8 cellular contexts compared by ENCODE assay signal in the genomic region with DNA sequence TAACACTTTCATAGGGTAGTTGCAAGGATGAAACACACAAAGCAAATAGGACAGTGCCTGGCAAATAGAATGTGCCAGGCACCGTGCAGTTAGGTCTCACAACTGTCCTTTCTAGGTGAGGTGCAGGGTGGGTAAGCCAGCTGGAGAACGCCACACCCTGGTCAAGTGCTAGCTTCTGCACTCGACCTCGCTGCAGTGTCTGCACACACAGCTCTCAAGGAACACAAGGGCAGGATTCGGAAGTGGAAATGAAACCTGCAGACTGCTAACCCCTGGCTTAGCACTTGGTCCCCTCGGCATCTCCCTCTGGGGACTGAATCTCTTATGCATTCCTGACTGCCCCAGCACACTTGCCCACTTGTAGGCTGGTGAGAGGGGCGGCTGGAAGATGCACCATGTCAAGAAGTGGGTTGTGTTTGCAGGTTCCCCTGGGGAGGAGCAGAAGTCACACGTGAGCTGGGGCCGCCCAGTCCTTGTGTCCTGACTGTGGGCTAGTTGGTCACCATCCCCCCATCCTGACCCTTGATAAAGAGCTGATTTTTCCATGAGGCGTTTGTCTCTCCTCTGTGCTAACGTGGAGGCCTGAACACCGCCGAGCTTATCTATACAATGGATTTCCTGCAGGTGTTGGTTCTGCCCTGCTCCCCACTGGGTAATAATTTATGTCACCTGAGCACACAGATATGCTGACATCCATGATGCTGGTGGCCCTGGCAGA.
DNase-seq lines count a peak whose midpoint lies in the region; ATAC-seq and TF ChIP-seq lines count a peak whose summit lies in the region.

No MANE protein-coding gene starts in this region.

- peak overlapping the region; percentile 59 for H3K4me3 Mint-ChIP-seq in CD8-positive, alpha-beta T cell
- H3K4me3 Mint-ChIP-seq in HFFc6 (no peak overlapping the region), Calu3 (ENCODE audit: low read depth, unreplicated experiment) (no peak overlapping the region)
- H3K4me3 Mint-ChIP-seq in activated T-cell treated with anti-CD3 and anti-CD28 coated beads, Interleukin-2, amount 50 U/mL, for 72 hours = peak overlapping the region; percentile 89 to 91

- no peaks in the 10 kb centered on the region for H3K27me3 ChIP-seq in CD8-positive, alpha-beta T cell (ENCODE audit: insufficient read depth, low read length)
- no peaks in the 10 kb centered on the region for H3K27me3 ChIP-seq in mesenchymal stem cell (ENCODE audit: control insufficient read depth in 1 of 2, insufficient read depth in 1 of 2, low read length in 2 of 2)

- H2BK5ac ChIP-seq in mesenchymal stem cell (ENCODE audit: low read depth, low read length, poor library complexity, severe bottlenecking) = no peak overlapping the region

- peaks cover under 1% of the 10 kb centered on the region for H3K36me3 Mint-ChIP-seq in CD8-positive, alpha-beta T cell
- peaks cover 38% of the 10 kb centered on the region for H3K36me3 Mint-ChIP-seq in HFFc6 (ENCODE audit: low read depth)
- peaks cover 33 to 50% of the 10 kb centered on the region in 2 donors for H3K36me3 Mint-ChIP-seq in activated T-cell treated with anti-CD3 and anti-CD28 coated beads, Interleukin-2, amount 50 U/mL, for 72 hours (ENCODE audit: insufficient read depth in 2 of 2)
- peaks cover 26% of the 10 kb centered on the region for H3K36me3 Mint-ChIP-seq in Calu3 (ENCODE audit: insufficient read depth, unreplicated experiment)

- intact Hi-C loops in CD8-positive, alpha-beta T cell (cut with DNase I, micrococcal nuclease) = loop anchor here in 1 of 2 experiments (5.0 kb wide), 1 partner anchor 42 kb away; no protein-coding TSS in a partner anchor
- intact Hi-C loops in Calu3 (cut with micrococcal nuclease; ENCODE audit: unreplicated experiment) = no loop called here

- peak overlapping the region; percentile 32 to 54 for H3K4ac ChIP-seq in mesenchymal stem cell (ENCODE audit: low read depth in 1 of 2, low read length in 2 of 2)

- no peak overlapping the region for H3K27ac ChIP-seq in CD8-positive, alpha-beta T cell (ENCODE audit: low read depth, low read length)
- no peak overlapping the region for H3K27ac ChIP-seq in mesenchymal stem cell (ENCODE audit: low read length, poor library complexity, severe bottlenecking)

- peak overlapping the region; percentile 34 to 35 for H3K18ac ChIP-seq in mesenchymal stem cell (ENCODE audit: low read depth in 1 of 2, low read length in 2 of 2)

- CTCF ChIA-PET in CD8-positive, alpha-beta T cell (lab: Charles Lee) = interaction anchor here (1.2 to 2.9 kb wide), 7 partner anchors 10 to 37 kb away, joined by 3 to 13 read pairs (median 3); no protein-coding TSS in a partner anchor
- CTCF ChIA-PET in Calu3 (lab: Charles Lee) = interaction anchor here (1.2 kb wide), 1 partner anchor 27 kb away, joined by 3 read pairs; no protein-coding TSS in a partner anchor

- WGBS in mesenchymal stem cell = 78% methylated on average over 13 of the region's 13 CpGs

- no TSS peak for BruUV-seq in Calu3 (replicated peaks; lab: Mats Ljungman, UMichigan)

- no peaks in the 10 kb centered on the region for H3K36me3 ChIP-seq in CD8-positive, alpha-beta T cell (ENCODE audit: insufficient read depth, low read length)
- peaks cover 2 to 24% of the 10 kb centered on the region in 2 experiments for H3K36me3 ChIP-seq in mesenchymal stem cell (ENCODE audit: control insufficient read depth in 1 of 2, insufficient read depth in 2 of 2, low read depth in 1 of 2, low read length in 2 of 2)

- H2BK15ac ChIP-seq in mesenchymal stem cell (ENCODE audit: low read depth, poor library complexity, severe bottlenecking) = peak overlapping the region; percentile 8

- peak overlapping the region in 1 of 2 experiments; percentile 26 for H3K23ac ChIP-seq in mesenchymal stem cell (ENCODE audit: low read length in 2 of 2)

- H3K4me3 ChIP-seq in CD8-positive, alpha-beta T cell (ENCODE audit: low read depth, low read length) = no peak overlapping the region
- no peak overlapping the region for H3K4me3 ChIP-seq in mesenchymal stem cell (ENCODE audit: insufficient read depth in 1 of 2, low read depth in 1 of 2, low read length in 2 of 2)

- H3K79me1 ChIP-seq in mesenchymal stem cell (replicated peaks; ENCODE audit: low read length, poor library complexity, severe bottlenecking) = peaks cover 36% of the 10 kb centered on the region

- H3K9me3 Mint-ChIP-seq in CD8-positive, alpha-beta T cell = no peaks in the 10 kb centered on the region
- peaks cover under 1% of the 10 kb centered on the region; the same call in 1 of the 2 replicates for H3K9me3 Mint-ChIP-seq in HFFc6
- H3K9me3 Mint-ChIP-seq in activated T-cell treated with anti-CD3 and anti-CD28 coated beads, Interleukin-2, amount 50 U/mL, for 72 hours = peaks cover 0 to 3% of the 10 kb centered on the region in 2 donors
- H3K9me3 Mint-ChIP-seq in Calu3 (ENCODE audit: low read depth, unreplicated experiment) = no peaks in the 10 kb centered on the region

- H3K9ac ChIP-seq in mesenchymal stem cell (ENCODE audit: low read length) = no peak overlapping the region

- ATAC-seq in CD8-positive, alpha-beta T cell = no peak
- peak; percentile 7 to 13 for ATAC-seq in activated T-cell treated with anti-CD3 and anti-CD28 coated beads, Interleukin-2, amount 50 U/mL, for 72 hours (replicated peaks in 1 of 2)

- H2BK120ac ChIP-seq in mesenchymal stem cell (ENCODE audit: low read depth, low read length) = no peak overlapping the region

- POLR2A ChIA-PET in CD8-positive, alpha-beta T cell (lab: Charles Lee) = interaction anchor here (1.4 to 1.5 kb wide), 2 partner anchors 24 to 25 kb away, joined by 4 to 5 read pairs; no protein-coding TSS in a partner anchor

- H2AFZ ChIP-seq in mesenchymal stem cell (ENCODE audit: low read depth, low read length) = no peak overlapping the region

- H3K4me2 ChIP-seq in mesenchymal stem cell (ENCODE audit: low read length, poor library complexity, severe bottlenecking) = no peak overlapping the region

- TF ChIP-seq CTCF in CD8-positive, alpha-beta T cell (IDR thresholded peaks at IDR 0.05) = no peak
- no peak for TF ChIP-seq CTCF in HFFc6 (IDR thresholded peaks at IDR 0.05)
- TF ChIP-seq CTCF in Calu3 (IDR thresholded peaks at IDR 0.05; ENCODE audit: unreplicated experiment) = no peak

- peak overlapping the region in 1 of 2 experiments; percentile 72 for H3K14ac ChIP-seq in mesenchymal stem cell (ENCODE audit: low read length in 2 of 2)

- peak overlapping the region; percentile 90 for H2AK5ac ChIP-seq in mesenchymal stem cell (ENCODE audit: low read length, severe bottlenecking)

- H3K27me3 Mint-ChIP-seq in CD8-positive, alpha-beta T cell (ENCODE audit: low read depth) = no peaks in the 10 kb centered on the region
- H3K27me3 Mint-ChIP-seq in HFFc6 (ENCODE audit: insufficient read depth) = no peaks in the 10 kb centered on the region; the same call in 1 of the 2 replicates
- no peaks in the 10 kb centered on the region for H3K27me3 Mint-ChIP-seq in activated T-cell treated with anti-CD3 and anti-CD28 coated beads, Interleukin-2, amount 50 U/mL, for 72 hours (ENCODE audit: low read depth)
- H3K27me3 Mint-ChIP-seq in Calu3 (ENCODE audit: unreplicated experiment) = no peaks in the 10 kb centered on the region

- H3K27ac Mint-ChIP-seq in CD8-positive, alpha-beta T cell = peak overlapping the region; percentile 85
- H3K27ac Mint-ChIP-seq in HFFc6 (peak overlapping the region; percentile 94), Calu3 (ENCODE audit: unreplicated experiment) (no peak overlapping the region)
- H3K27ac Mint-ChIP-seq in activated T-cell treated with anti-CD3 and anti-CD28 coated beads, Interleukin-2, amount 50 U/mL, for 72 hours = no peak overlapping the region

- H3K4me1 Mint-ChIP-seq in CD8-positive, alpha-beta T cell (ENCODE audit: low read depth) = peaks cover 61% of the 10 kb centered on the region
- H3K4me1 Mint-ChIP-seq in HFFc6 (ENCODE audit: low read depth) (peaks cover 99% of the 10 kb centered on the region), Calu3 (ENCODE audit: low read depth, unreplicated experiment) (peaks cover 25% of the 10 kb centered on the region)
- H3K4me1 Mint-ChIP-seq in activated T-cell treated with anti-CD3 and anti-CD28 coated beads, Interleukin-2, amount 50 U/mL, for 72 hours (ENCODE audit: low read depth) = peaks cover 85% of the 10 kb centered on the region

- no peak overlapping the region for H4K91ac ChIP-seq in mesenchymal stem cell (ENCODE audit: low read length)

- peak overlapping the region; percentile 18 to 76 for H2BK12ac ChIP-seq in mesenchymal stem cell (ENCODE audit: low read length in 2 of 2)

- H3K9me3 ChIP-seq in CD8-positive, alpha-beta T cell (ENCODE audit: low read length) = no peaks in the 10 kb centered on the region
- peaks cover 3% of the 10 kb centered on the region for H3K9me3 ChIP-seq in mesenchymal stem cell (ENCODE audit: control insufficient read depth, low read length)

- H3K4me1 ChIP-seq in CD8-positive, alpha-beta T cell (ENCODE audit: insufficient read depth, low read length) = peaks cover 45% of the 10 kb centered on the region
- peaks cover 25% of the 10 kb centered on the region for H3K4me1 ChIP-seq in mesenchymal stem cell (ENCODE audit: control insufficient read depth, insufficient read depth, low read depth, low read length)

- peak overlapping the region; percentile 30 for H4K8ac ChIP-seq in mesenchymal stem cell (ENCODE audit: low read length)

- no peak for DNase-seq in CD8-positive, alpha-beta T cell
- DNase-seq in HFFc6 = no peak
- DNase-seq in activated T-cell treated with anti-CD3 and anti-CD28 coated beads, Interleukin-2, amount 50 U/mL, for 72 hours = no peak
- no peak for DNase-seq in mesenchymal stem cell
- DNase-seq in stimulated activated CD4-positive, alpha-beta T cell treated with anti-CD3 and anti-CD28 coated beads, Interleukin-4, amount 100 ng/mL, for 1 hour = no peak
- no peak for DNase-seq in Calu3
- no peak for DNase-seq in NCI-H1930 (lab: John Stamatoyannopoulos, UW)
- no peak for DNase-seq in kidney glomerular epithelial cell (lab: John Stamatoyannopoulos, UW)

Comparison
In these comparisons a context has a peak if more than half of its experiments do, and no peak if none do; other contexts are left out.
1. H3K27ac Mint-ChIP-seq: peak in CD8-positive, alpha-beta T cell (single experiment) and HFFc6 (single experiment); none in activated T-cell treated with anti-CD3 and anti-CD28 coated beads, Interleukin-2, amount 50 U/mL, for 72 hours (single experiment) and Calu3 (single experiment).
2. H3K4me3 Mint-ChIP-seq: peak in CD8-positive, alpha-beta T cell (single experiment) and activated T-cell treated with anti-CD3 and anti-CD28 coated beads, Interleukin-2, amount 50 U/mL, for 72 hours (2 of 2); none in HFFc6 (single experiment) and Calu3 (single experiment).